In the genomic region with DNA sequence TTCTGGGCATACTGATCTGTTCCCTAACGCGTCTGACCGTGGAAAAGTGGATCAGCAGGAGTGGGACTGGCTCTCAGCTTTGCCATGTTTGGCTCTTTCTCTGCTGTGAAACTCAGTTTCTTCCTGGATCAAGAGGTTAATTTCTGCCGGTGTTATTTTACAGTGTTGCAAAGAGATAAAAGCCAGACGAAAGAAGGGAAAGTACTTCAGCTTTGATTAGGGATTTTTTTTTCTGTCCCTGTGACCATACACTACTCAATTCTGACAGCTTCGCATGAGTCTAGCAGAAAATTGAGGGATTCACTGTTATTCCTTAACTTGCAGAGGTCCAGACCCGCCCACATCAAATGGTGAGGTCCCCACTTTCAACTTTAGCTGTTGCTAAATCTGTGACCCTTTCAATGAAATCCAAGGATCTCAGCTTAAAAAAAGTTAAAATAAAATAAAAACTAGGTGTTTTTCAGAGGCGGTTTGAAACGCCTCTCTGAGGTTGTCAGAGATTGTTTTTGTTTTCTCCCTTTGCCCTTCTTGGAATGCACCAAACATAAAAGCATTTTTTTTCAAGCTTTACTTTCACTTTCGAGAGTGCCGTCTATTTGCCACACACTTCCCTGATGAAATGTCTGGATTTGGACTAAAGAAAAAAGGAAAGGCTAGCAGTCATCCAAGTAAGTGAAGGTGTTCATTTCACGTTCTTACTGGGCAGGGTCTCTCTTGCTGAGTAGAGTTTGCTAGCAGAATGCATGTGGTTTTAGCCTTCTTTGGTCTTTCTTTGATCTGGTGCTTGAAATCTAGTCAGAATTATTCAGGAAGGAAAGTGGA, we compare ENCODE assay signal across 8 cellular contexts. TPM values are rescaled to one million over a fixed set of nuclear protein-coding genes. Genes with fewer than 3 reads are reported as not detected.
DNase-seq lines count a peak whose midpoint lies in the region; TF ChIP-seq lines count a peak whose summit lies in the region.

A gene (plus strand): TSS at position 576 of the 822 bp plus-strand sequence. CDS start 7,464 bp downstream, outside the sequence.

- no peak within 1 kb of the TSS for H3K4ac ChIP-seq in mesenchymal stem cell (ENCODE audit: low read depth in 1 of 2, low read length in 2 of 2)

- no peak within 1 kb of the TSS for H2BK120ac ChIP-seq in mesenchymal stem cell (ENCODE audit: low read depth, low read length)

- no peak within 1 kb of the TSS for H3K23ac ChIP-seq in mesenchymal stem cell (ENCODE audit: low read length in 2 of 2)

- H4K8ac ChIP-seq in mesenchymal stem cell (ENCODE audit: low read length) = peak within 1 kb of the TSS; percentile 57

- peak within 1 kb of the TSS; percentile 88 for H3K9ac ChIP-seq in mesenchymal stem cell (ENCODE audit: low read length)

- no peaks in the 10 kb centered on the region for H3K4me1 ChIP-seq in mesenchymal stem cell (ENCODE audit: control insufficient read depth, insufficient read depth, low read depth, low read length)
- H3K4me1 ChIP-seq in urinary bladder (ENCODE audit: insufficient read depth) = no peaks in the 10 kb centered on the region

- DNase-seq in MV-4-11 (lab: John Stamatoyannopoulos, UW) (peak; percentile 5), mesenchymal stem cell (peak; percentile 66), middle frontal gyrus (ENCODE audit: extremely low spot score, low spot score) (no peak), GM10248 (ENCODE audit: extremely low spot score) (no peak)
- DNase-seq in central memory CD4-positive, alpha-beta T cell = peak; percentile 13
- DNase-seq in stimulated activated CD4-positive, alpha-beta T cell treated with anti-CD3 and anti-CD28 coated beads, Interleukin-4, amount 100 ng/mL, for 24 hours = no peak

- no peak within 1 kb of the TSS for H2BK12ac ChIP-seq in mesenchymal stem cell (ENCODE audit: low read length in 2 of 2)

- H3K36me3 ChIP-seq in mesenchymal stem cell (ENCODE audit: control insufficient read depth in 1 of 2, insufficient read depth in 2 of 2, low read depth in 1 of 2, low read length in 2 of 2) (no peaks in the 10 kb centered on the region), urinary bladder (ENCODE audit: insufficient read depth) (no peaks in the 10 kb centered on the region)

- H3K79me1 ChIP-seq in mesenchymal stem cell (replicated peaks; ENCODE audit: low read length, poor library complexity, severe bottlenecking) = peaks cover 8% of the 10 kb centered on the region

- no peaks in the 10 kb centered on the region for H3K9me3 ChIP-seq in mesenchymal stem cell (ENCODE audit: control insufficient read depth, low read length)

- H3K27me3 ChIP-seq in mesenchymal stem cell (ENCODE audit: control insufficient read depth in 1 of 2, insufficient read depth in 1 of 2, low read length in 2 of 2) = no peaks in the 10 kb centered on the region

- no peak for TF ChIP-seq CTCF in GM10248 (IDR thresholded peaks at IDR 0.05; ENCODE audit: control extremely low read depth, extremely low read depth, low read depth, missing control alignments)

- H2BK15ac ChIP-seq in mesenchymal stem cell (ENCODE audit: low read depth, poor library complexity, severe bottlenecking) = peak within 1 kb of the TSS; percentile 15

- H3K18ac ChIP-seq in mesenchymal stem cell (ENCODE audit: low read depth in 1 of 2, low read length in 2 of 2) = no peak within 1 kb of the TSS

- H3K27ac ChIP-seq in mesenchymal stem cell (ENCODE audit: low read length, poor library complexity, severe bottlenecking) (peak within 1 kb of the TSS; percentile 52), urinary bladder (ENCODE audit: low read depth) (peak within 1 kb of the TSS; percentile 70)

- no peak within 1 kb of the TSS for H4K91ac ChIP-seq in mesenchymal stem cell (ENCODE audit: low read length)

- H3K4me3 ChIP-seq in GM08714 (ENCODE audit: low read length) = peak within 1 kb of the TSS; percentile 57
- H3K4me3 ChIP-seq in mesenchymal stem cell (ENCODE audit: insufficient read depth in 1 of 2, low read depth in 1 of 2, low read length in 2 of 2) = peak within 1 kb of the TSS in 1 of 2 experiments; percentile 79
- H3K4me3 ChIP-seq in urinary bladder (ENCODE audit: low read depth, low read length) = peak within 1 kb of the TSS; percentile 73

- no peak within 1 kb of the TSS for H2AK5ac ChIP-seq in mesenchymal stem cell (ENCODE audit: low read length, severe bottlenecking)

- 53% methylated on average over 12 of the region's 12 CpGs for WGBS in mesenchymal stem cell
- 4% methylated on average over 12 of the region's 12 CpGs for WGBS in urinary bladder

- no peak within 1 kb of the TSS for H3K14ac ChIP-seq in mesenchymal stem cell (ENCODE audit: low read length in 2 of 2)

- H2BK5ac ChIP-seq in mesenchymal stem cell (ENCODE audit: low read depth, low read length, poor library complexity, severe bottlenecking) = no peak within 1 kb of the TSS

- H2AFZ ChIP-seq in mesenchymal stem cell (ENCODE audit: low read depth, low read length) = peak within 1 kb of the TSS; percentile 62

- POLR2A ChIA-PET in GM10248 (lab: Yijun Ruan, JAX) = no interaction called here

- CTCF ChIA-PET in GM10248 (lab: Yijun Ruan, JAX) = interaction anchor here (0.7 to 3.7 kb wide), 14 partner anchors 10 to 518 kb away, joined by 3 to 44 read pairs (median 4); no protein-coding TSS in a partner anchor

- peak within 1 kb of the TSS; percentile 74 for H3K4me2 ChIP-seq in mesenchymal stem cell (ENCODE audit: low read length, poor library complexity, severe bottlenecking)

RNA-seq across cellular contexts. Expression of the gene that starts here (rescaled TPM):
- 15.4 TPM for polyA plus RNA-seq in mesenchymal stem cell (2013, experiment 1 of 2)
- 15.5 TPM for polyA plus RNA-seq in mesenchymal stem cell (2013, experiment 2 of 2)
- total RNA-seq in urinary bladder = 20.4 TPM
- polyA plus RNA-seq in urinary bladder = 4.7 TPM

Comparison
In these comparisons a context has a peak if more than half of its experiments do, and no peak if none do; other contexts are left out.
1. DNase-seq: peak in MV-4-11 (single experiment), central memory CD4-positive, alpha-beta T cell (single experiment) and mesenchymal stem cell (single experiment); none in stimulated activated CD4-positive, alpha-beta T cell treated with anti-CD3 and anti-CD28 coated beads, Interleukin-4, amount 100 ng/mL, for 24 hours (single experiment), middle frontal gyrus (single experiment) and GM10248 (single experiment).